19 cellular contexts compared by ENCODE assay signal in the genomic region with DNA sequence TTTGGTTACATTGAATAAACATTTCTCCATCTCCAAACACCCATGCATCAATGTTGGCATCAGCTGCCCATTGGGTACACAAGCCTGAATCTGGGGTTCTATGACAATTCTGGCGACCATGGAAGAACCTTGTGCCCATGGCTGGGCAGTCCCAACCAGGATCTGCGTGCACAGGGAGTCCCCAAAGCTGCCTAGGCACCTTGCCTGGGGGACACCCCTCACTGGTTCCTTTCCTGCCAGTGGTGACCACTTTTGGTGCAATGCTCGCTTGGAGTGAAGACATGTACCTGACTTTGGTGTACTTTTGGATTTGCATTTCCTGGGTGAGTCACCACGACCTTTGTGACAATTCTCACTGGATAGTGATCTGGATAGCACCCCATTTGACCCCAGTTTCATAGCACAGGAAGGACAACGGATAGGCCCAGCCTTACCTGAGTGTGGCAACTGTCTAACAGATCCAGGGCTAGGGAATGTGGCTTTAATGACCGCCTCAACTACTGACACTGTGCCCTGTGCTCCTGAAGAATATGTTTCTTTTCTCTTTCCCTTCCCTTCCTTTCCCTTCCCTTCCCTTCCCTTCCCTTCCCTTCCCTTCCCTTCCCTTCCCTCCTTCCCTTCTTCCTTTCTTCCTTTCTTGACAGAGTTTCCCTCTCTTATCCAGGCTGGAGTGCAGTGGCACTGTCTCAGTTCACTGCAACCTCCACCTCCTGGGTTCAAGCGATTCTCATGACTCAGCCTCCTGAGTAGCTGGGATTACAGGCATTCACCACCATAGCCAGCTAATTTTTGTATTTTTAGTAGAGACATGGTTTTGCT. TPM values are rescaled to one million over a fixed set of nuclear protein-coding genes. Genes with fewer than 3 reads are reported as not detected.
DNase-seq lines count a peak whose midpoint lies in the region; ATAC-seq and TF ChIP-seq lines count a peak whose summit lies in the region.
"Had no signal": no experiment of that assay in that cellular context is flagged by ENCODE, and none has a peak within 500 bp of the region (broad histone marks: within the 10 kb centered on the region; RNA-seq: fewer than 3 reads in every experiment).

No MANE protein-coding gene starts in this region.

- no peaks in the 10 kb centered on the region for H3K9me3 ChIP-seq in PC-3 (ENCODE audit: low read length)
- H3K9me3 ChIP-seq: BLaER1 treated with 17β-estradiol and CSF1 and Interleukin-3, amounts not matched to agents 10 nM and 100 nM had no signal

- no peaks in the 10 kb centered on the region for H3K36me3 Mint-ChIP-seq in activated CD4-positive, alpha-beta T cell treated with anti-CD3 and anti-CD28 coated beads, Interleukin-2, amount 10 ng/mL, durations not matched to agents 24 days and 14 days (ENCODE audit: low read depth)

- H3K36me3 ChIP-seq in PC-3 (ENCODE audit: low read depth, low read length): no peaks in the 10 kb centered on the region
- H3K36me3 ChIP-seq: BLaER1 treated with 17β-estradiol and CSF1 and Interleukin-3, amounts not matched to agents 10 nM and 100 nM had no signal

- POLR2A ChIA-PET in PC-3 (lab: Charles Lee; ENCODE audit: unreplicated experiment): no interaction called here

- H3K9ac ChIP-seq in PC-3 (ENCODE audit: low read length): no peak overlapping the region; the same call in 1 of the 2 replicates
- H3K9ac ChIP-seq: BLaER1 treated with 17β-estradiol and CSF1 and Interleukin-3, amounts not matched to agents 10 nM and 100 nM had no signal

- no peaks in the 10 kb centered on the region for H3F3A ChIP-seq in PC-3 (ENCODE audit: low read length, unreplicated experiment)

- peaks cover 9% of the 10 kb centered on the region for H3K4me1 Mint-ChIP-seq in activated CD4-positive, alpha-beta T cell treated with anti-CD3 and anti-CD28 coated beads, Interleukin-2, amount 10 ng/mL, durations not matched to agents 24 days and 14 days

- no peak for DNase-seq in activated CD4-positive, alpha-beta T cell treated with anti-CD3 and anti-CD28 coated beads, Interleukin-2, amount 10 ng/mL, durations not matched to agents 24 days and 14 days
- DNase-seq in activated CD4-positive, alpha-beta T cell treated with anti-CD3 and anti-CD28 coated beads, Interleukin-2, amount 50 U/mL, for 1 hour: no peak
- DNase-seq in PC-3: peak; percentile 50
- DNase-seq in epithelial cell of prostate (ENCODE audit: low read depth, low spot score): no peak
- peak; percentile 7 for DNase-seq in stimulated activated naive CD8-positive, alpha-beta T cell treated with anti-CD3 and anti-CD28 coated beads, Interleukin-15, Interleukin-2, amounts not matched to agents 100 U/mL and 50 U/mL, for 24 hours
- DNase-seq in DMS 273 treated with DMSO at 0.1 percent for 48 hours (lab: John Stamatoyannopoulos, UW): no peak
- DNase-seq: DMS153, NCI-H1417, NCI-H1930, NCI-H2171, NCI-H446 treated with DMSO at 0.1 percent for 48 hours, SIG-M5 had no signal

- H2AFZ ChIP-seq in PC-3 (ENCODE audit: low read length): no peak overlapping the region

- H3K9me2 ChIP-seq in PC-3 (replicated peaks; ENCODE audit: low read length): no peaks in the 10 kb centered on the region

- H3K4me3 Mint-ChIP-seq in activated CD4-positive, alpha-beta T cell treated with anti-CD3 and anti-CD28 coated beads, Interleukin-2, amount 10 ng/mL, durations not matched to agents 24 days and 14 days: peak overlapping the region; percentile 23

- H3K4me2 ChIP-seq in PC-3 (ENCODE audit: low read length): no peak overlapping the region
- H3K4me2 ChIP-seq: BLaER1 treated with 17β-estradiol and CSF1 and Interleukin-3, amounts not matched to agents 10 nM and 100 nM had no signal

- no peaks in the 10 kb centered on the region for H3K27me3 ChIP-seq in PC-3 (ENCODE audit: low read length)
- H3K27me3 ChIP-seq: BLaER1 treated with 17β-estradiol and CSF1 and Interleukin-3, amounts not matched to agents 10 nM and 100 nM had no signal

- no peak overlapping the region for H3K27ac Mint-ChIP-seq in activated CD4-positive, alpha-beta T cell treated with anti-CD3 and anti-CD28 coated beads, Interleukin-2, amount 10 ng/mL, durations not matched to agents 24 days and 14 days

- peak overlapping the region; percentile 83 for H3K27ac ChIP-seq in PC-3 (ENCODE audit: low read length)
- H3K27ac ChIP-seq in epithelial cell of prostate: peak overlapping the region; percentile 59
- H3K27ac ChIP-seq: BLaER1 treated with 17β-estradiol and CSF1 and Interleukin-3, amounts not matched to agents 10 nM and 100 nM; HL-60 had no signal

- no peak for TF ChIP-seq CTCF in PC-3 (conservative IDR thresholded peaks at IDR 0.05; ENCODE audit: low read depth, low read length)

- no peaks in the 10 kb centered on the region for H3K9me3 Mint-ChIP-seq in activated CD4-positive, alpha-beta T cell treated with anti-CD3 and anti-CD28 coated beads, Interleukin-2, amount 10 ng/mL, durations not matched to agents 24 days and 14 days

- H4K20me1 ChIP-seq in PC-3 (ENCODE audit: low read length): no peaks in the 10 kb centered on the region
- H4K20me1 ChIP-seq: BLaER1 treated with 17β-estradiol and CSF1 and Interleukin-3, amounts not matched to agents 10 nM and 100 nM had no signal

- H3K27me3 Mint-ChIP-seq in activated CD4-positive, alpha-beta T cell treated with anti-CD3 and anti-CD28 coated beads, Interleukin-2, amount 10 ng/mL, durations not matched to agents 24 days and 14 days: peaks cover 24% of the 10 kb centered on the region

- peak; percentile 26 for ATAC-seq in PC-3
- peak; percentile 23 for ATAC-seq in stimulated activated naive CD8-positive, alpha-beta T cell treated with anti-CD3 and anti-CD28 coated beads, Interleukin-15, Interleukin-2, amounts not matched to agents 100 U/mL and 50 U/mL, for 24 hours
- no peak for ATAC-seq in HG03520 (IDR thresholded peaks at IDR 0.05; ENCODE audit: unreplicated experiment)
- no peak for ATAC-seq in HG02642 (IDR thresholded peaks at IDR 0.05; ENCODE audit: poor library complexity, unreplicated experiment)

- BruUV-seq in PC-3 (replicated peaks; lab: Mats Ljungman, UMichigan): no TSS peak

- no peaks in the 10 kb centered on the region for H3K79me2 ChIP-seq in PC-3 (ENCODE audit: low read length)

- intact Hi-C loops in activated CD4-positive, alpha-beta T cell treated with anti-CD3 and anti-CD28 coated beads, Interleukin-2, amount 10 ng/mL, durations not matched to agents 24 days and 14 days (cut with micrococcal nuclease): no loop called here
- intact Hi-C loops in PC-3 (cut with micrococcal nuclease): no loop called here

- peaks cover 21% of the 10 kb centered on the region for H3K4me1 ChIP-seq in PC-3 (ENCODE audit: insufficient read depth, low read length)
- H3K4me1 ChIP-seq: BLaER1 treated with 17β-estradiol and CSF1 and Interleukin-3, amounts not matched to agents 10 nM and 100 nM had no signal

- H3K4me3 ChIP-seq in PC-3 (ENCODE audit: low read length): no peak overlapping the region
- H3K4me3 ChIP-seq: BLaER1 treated with 17β-estradiol and CSF1 and Interleukin-3, amounts not matched to agents 10 nM and 100 nM; GM12878 had no signal

- CTCF ChIA-PET in PC-3 (lab: Charles Lee): no interaction called here

RNA-seq across cellular contexts. Expression of gene SPINT3, which starts 7.1 kb away (rescaled TPM):
- not detected in 2 replicates for total RNA-seq in activated CD4-positive, alpha-beta T cell treated with anti-CD3 and anti-CD28 coated beads, Interleukin-2, amount 10 ng/mL, durations not matched to agents 24 days and 14 days
- not detected in 2 replicates for total RNA-seq in PC-3 (2014; rRNA removed)
- total RNA-seq: A172, GM12878, RPMI7951 had no signal

RNA-seq across cellular contexts. Expression of gene WFDC6, which starts 31.0 kb away (rescaled TPM):
- not detected in 2 replicates for total RNA-seq in activated CD4-positive, alpha-beta T cell treated with anti-CD3 and anti-CD28 coated beads, Interleukin-2, amount 10 ng/mL, durations not matched to agents 24 days and 14 days
- not detected in 2 replicates for total RNA-seq in PC-3 (2014; rRNA removed)
- total RNA-seq: A172, GM12878, RPMI7951 had no signal

RNA-seq across cellular contexts. Expression of gene WFDC2, which starts 38.7 kb away (rescaled TPM):
- total RNA-seq in activated CD4-positive, alpha-beta T cell treated with anti-CD3 and anti-CD28 coated beads, Interleukin-2, amount 10 ng/mL, durations not matched to agents 24 days and 14 days: not detected in 2 replicates
- total RNA-seq in PC-3 (2014; rRNA removed): not detected in 2 replicates
- total RNA-seq: A172, GM12878, RPMI7951 had no signal

RNA-seq across cellular contexts. Expression of gene EPPIN, which starts 38.9 kb away (rescaled TPM):
- not detected in 2 replicates for total RNA-seq in activated CD4-positive, alpha-beta T cell treated with anti-CD3 and anti-CD28 coated beads, Interleukin-2, amount 10 ng/mL, durations not matched to agents 24 days and 14 days
- total RNA-seq in PC-3 (2014; rRNA removed): not detected in 2 replicates
- total RNA-seq: A172, GM12878, RPMI7951 had no signal

Comparison
In these comparisons a context has a peak if more than half of its experiments do, and no peak if none do; other contexts are left out.
1. DNase-seq: peak in PC-3 (single experiment) and stimulated activated naive CD8-positive, alpha-beta T cell treated with anti-CD3 and anti-CD28 coated beads, Interleukin-15, Interleukin-2, amounts not matched to agents 100 U/mL and 50 U/mL, for 24 hours (single experiment); none in activated CD4-positive, alpha-beta T cell treated with anti-CD3 and anti-CD28 coated beads, Interleukin-2, amount 10 ng/mL, durations not matched to agents 24 days and 14 days (single experiment), activated CD4-positive, alpha-beta T cell treated with anti-CD3 and anti-CD28 coated beads, Interleukin-2, amount 50 U/mL, for 1 hour (single experiment), epithelial cell of prostate (single experiment) and DMS 273 treated with DMSO at 0.1 percent for 48 hours (single experiment).
2. ATAC-seq: peak in PC-3 (single experiment) and stimulated activated naive CD8-positive, alpha-beta T cell treated with anti-CD3 and anti-CD28 coated beads, Interleukin-15, Interleukin-2, amounts not matched to agents 100 U/mL and 50 U/mL, for 24 hours (single experiment); none in HG03520 (single experiment) and HG02642 (single experiment).